13 cellular contexts compared by ENCODE assay signal in genomic region chr3:99504258-99504657, GRCh38.
DNase-seq lines count a peak whose midpoint lies in the region; ATAC-seq, FAIRE-seq and TF ChIP-seq lines count a peak whose summit lies in the region.
"Had no signal": no experiment of that assay in that cellular context is flagged by ENCODE, and none has a peak within 500 bp of the region (broad histone marks: within the 10 kb centered on the region; RNA-seq: fewer than 3 reads in every experiment).

No MANE protein-coding gene starts in this region.

- peak; percentile 18 to 35 for ATAC-seq in gastrocnemius medialis
- ATAC-seq in naive thymus-derived CD8-positive, alpha-beta T cell, result no peak
- ATAC-seq: GM23338 had no signal

- H3K9me3 ChIP-seq in gastrocnemius medialis, result no peaks in the 10 kb centered on the region
- H3K9me3 ChIP-seq: thyroid gland had no signal

- peaks cover 0 to 3% (median 0%) of the 10 kb centered on the region in 4 donors for H3K4me1 Mint-ChIP-seq in naive thymus-derived CD8-positive, alpha-beta T cell
- H3K4me1 Mint-ChIP-seq: GM23338 had no signal

- POLR2A ChIA-PET in naive thymus-derived CD8-positive, alpha-beta T cell (lab: Charles Lee), result no interaction called here

- H3K27ac ChIP-seq in gastrocnemius medialis, result no peak overlapping the region
- H3K27ac ChIP-seq: VCaP had no signal

- no peak overlapping the region for H3K27ac Mint-ChIP-seq in naive thymus-derived CD8-positive, alpha-beta T cell
- H3K27ac Mint-ChIP-seq: activated T-helper 2 cell treated with anti-CD3 and anti-CD28 coated beads, Interferon-gamma antibody, Interleukin-2, Interleukin-4, amounts not matched to agents 10 μg/mL and 5 μg/mL and 100 μg/mL, durations not matched to agents 14 hours and 24 hours and 36 hours; CD8-positive, alpha-beta memory T cell; GM23338 had no signal

- H3K4me1 ChIP-seq in gastrocnemius medialis, result peaks cover 0 to 4% of the 10 kb centered on the region in 2 donors

- no peak for TF ChIP-seq CTCF in gastrocnemius medialis (IDR thresholded peaks at IDR 0.05 in 4 of 5, conservative IDR thresholded peaks at IDR 0.05 in 1 of 5)

- TF ChIP-seq POLR2A in gastrocnemius medialis (IDR thresholded peaks at IDR 0.05), result no peak

- no peaks in the 10 kb centered on the region for H3K36me3 ChIP-seq in gastrocnemius medialis
- H3K36me3 ChIP-seq: thyroid gland had no signal

- peaks cover 0 to 3% (median 0%) of the 10 kb centered on the region in 5 donors for H3K27me3 Mint-ChIP-seq in naive thymus-derived CD8-positive, alpha-beta T cell

- no peaks in the 10 kb centered on the region for H3K9me3 Mint-ChIP-seq in naive thymus-derived CD8-positive, alpha-beta T cell
- H3K9me3 Mint-ChIP-seq: activated T-helper 2 cell treated with anti-CD3 and anti-CD28 coated beads, Interferon-gamma antibody, Interleukin-2, Interleukin-4, amounts not matched to agents 10 μg/mL and 5 μg/mL and 100 μg/mL, durations not matched to agents 14 hours and 24 hours and 36 hours; GM23338 had no signal

- H3K4me3 Mint-ChIP-seq in naive thymus-derived CD8-positive, alpha-beta T cell, result no peak overlapping the region
- H3K4me3 Mint-ChIP-seq: CD8-positive, alpha-beta memory T cell; GM23338 had no signal

- H3K36me3 Mint-ChIP-seq in naive thymus-derived CD8-positive, alpha-beta T cell, result no peaks in the 10 kb centered on the region
- H3K36me3 Mint-ChIP-seq: CD8-positive, alpha-beta memory T cell had no signal

- peak; percentile 76 for DNase-seq in GM04504 (ENCODE audit: low read depth)
- peak; percentile 31 for DNase-seq in RCC 7860 (ENCODE audit: low spot score)
- DNase-seq in fibroblast of peridontal ligament (ENCODE audit: extremely low read depth), result peak; percentile 80
- DNase-seq in gastrocnemius medialis, result peak in 1 of 2 donors; percentile 32
- no peak for DNase-seq in mucosa of gallbladder (ENCODE audit: low spot score)
- DNase-seq in naive thymus-derived CD8-positive, alpha-beta T cell, result no peak
- no peak for DNase-seq in ureter (ENCODE audit: low spot score)
- DNase-seq: anterior cingulate cortex; CD8-positive, alpha-beta memory T cell; thyroid gland had no signal

- no peak for FAIRE-seq in RCC 7860 (lab: Jason Lieb, UNC)

- no peaks in the 10 kb centered on the region for H3K27me3 ChIP-seq in gastrocnemius medialis
- H3K27me3 ChIP-seq: thyroid gland had no signal

- no peak overlapping the region for H3K4me3 ChIP-seq in gastrocnemius medialis
- H3K4me3 ChIP-seq: GM23338, thyroid gland had no signal

- intact Hi-C loops in gastrocnemius medialis (cut with DNase I; ENCODE audit: low total_unique reads), result no loop called here

- in situ Hi-C loops in gastrocnemius medialis (cut with MboI; ENCODE audit: low sequenced_read_pairs in 4 of 4), result no loop called here

Comparison
In these comparisons a context has a peak if more than half of its experiments do, and no peak if none do; other contexts are left out.
1. DNase-seq: peak in GM04504 (single experiment), RCC 7860 (single experiment) and fibroblast of peridontal ligament (single experiment); none in mucosa of gallbladder (single experiment), naive thymus-derived CD8-positive, alpha-beta T cell (0 of 10) and ureter (single experiment).
2. ATAC-seq: peak in gastrocnemius medialis (2 of 2); none in naive thymus-derived CD8-positive, alpha-beta T cell (0 of 2).